8 cellular contexts compared by ENCODE assay signal in the genomic region with DNA sequence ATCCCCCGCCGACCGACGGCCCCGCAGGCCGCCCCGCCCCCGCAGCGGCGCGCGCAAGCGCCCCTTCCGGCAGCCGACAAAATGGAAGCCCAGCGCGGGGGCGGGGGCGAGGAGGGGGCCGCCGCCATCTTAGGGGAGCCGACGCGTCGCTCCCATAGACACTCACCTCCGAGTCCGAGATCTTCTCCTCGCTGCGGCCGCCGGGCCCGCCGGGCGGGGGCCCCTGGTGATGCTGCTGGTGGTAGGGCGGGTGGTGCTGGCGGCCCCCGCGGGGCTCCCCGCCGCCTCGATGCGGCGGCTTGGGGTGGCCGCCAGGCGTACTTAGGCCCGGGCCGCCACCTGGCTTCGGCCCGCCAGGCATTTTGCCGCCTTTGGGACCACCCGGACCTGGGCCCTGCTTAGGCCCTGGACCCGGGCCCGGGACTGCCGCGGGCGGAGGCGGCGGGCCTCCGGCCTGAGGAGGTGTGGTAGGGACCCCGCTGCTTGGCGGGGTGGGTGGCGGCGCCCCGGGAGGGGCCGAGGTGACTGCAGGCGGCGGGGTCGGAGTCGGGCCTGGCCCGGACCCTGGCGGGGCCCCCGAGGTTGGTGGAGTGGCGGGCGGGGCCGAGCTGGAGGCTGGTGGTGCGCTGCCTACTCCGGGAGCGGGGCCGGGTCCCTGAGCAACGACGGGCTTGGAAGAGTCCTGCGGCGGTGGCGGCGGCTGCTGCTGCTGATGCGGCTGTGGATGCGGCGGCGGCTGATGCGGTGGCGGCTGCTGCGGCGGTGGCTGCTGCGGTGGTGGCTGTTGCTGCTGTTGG. TPM values are rescaled to one million over a fixed set of nuclear protein-coding genes. Genes with fewer than 3 reads are reported as not detected.
DNase-seq lines count a peak whose midpoint lies in the region; ATAC-seq and TF ChIP-seq lines count a peak whose summit lies in the region.

No MANE protein-coding gene starts in this region.

- no peak overlapping the region for H2BK20ac ChIP-seq in IMR-90 (ENCODE audit: low read depth, low read length)

- no peaks in the 10 kb centered on the region for H3K27me3 ChIP-seq in IMR-90 (ENCODE audit: control insufficient read depth, insufficient read depth, low read length)

- in situ Hi-C loops in IMR-90 (cut with MboI; ENCODE audit: low sequenced_read_pairs): loop anchor here (10.0 kb wide), 2 partner anchors 103 to 373 kb away; no protein-coding TSS in a partner anchor

- WGBS in IMR-90 (ENCODE audit: extremely low coverage in 2 of 2, insufficient read length in 1 of 2), 2 experiments: 0% methylated on average over 23 of the region's 94 CpGs; no CpG with 5 or more reads in 1 of the 2 experiments

- H3K27ac ChIP-seq in IMR-90 (ENCODE audit: insufficient read depth, low read length): peak overlapping the region; percentile 95

- peak overlapping the region; percentile 89 for H2AFZ ChIP-seq in IMR-90 (replicated peaks; ENCODE audit: low read length, poor library complexity)

- H4K20me1 ChIP-seq in IMR-90 (ENCODE audit: insufficient read depth, low read length): peaks cover 47% of the 10 kb centered on the region

- no peaks in the 10 kb centered on the region for H3K27me3 Mint-ChIP-seq in activated T-cell treated with anti-CD3 and anti-CD28 coated beads, Interleukin-2, amount 50 U/mL, for 4 hours (ENCODE audit: low read depth)

- peak; percentile 77 for TF ChIP-seq POLR2A in IMR-90 (IDR thresholded peaks at IDR 0.05; ENCODE audit: low read depth, low read length)

- POLR2A ChIA-PET in IMR-90 (lab: Charles Lee; ENCODE audit: unreplicated experiment): no interaction called here

- H3K56ac ChIP-seq in IMR-90 (ENCODE audit: extremely low read depth, insufficient read depth, low read length): peak overlapping the region; percentile 74

- H4K5ac ChIP-seq in IMR-90 (ENCODE audit: low read depth, low read length): 0 out of 2 replicates have a peak overlapping the region, but pooled peaks have one; percentile 13

- H3K79me1 ChIP-seq in IMR-90 (ENCODE audit: low read depth in 1 of 2, low read length in 2 of 2): peaks cover 0 to 23% of the 10 kb centered on the region in 2 experiments; a peak in 3 of 4 replicates

- peak overlapping the region; percentile 91 for H3K9ac ChIP-seq in IMR-90 (ENCODE audit: low read depth, low read length)

- H3K36me3 ChIP-seq in IMR-90 (ENCODE audit: control insufficient read depth, insufficient read depth, low read length): peaks cover 39% of the 10 kb centered on the region

- H3K4me1 Mint-ChIP-seq in activated T-cell treated with anti-CD3 and anti-CD28 coated beads, Interleukin-2, amount 50 U/mL, for 4 hours (ENCODE audit: low read depth): peaks cover 42% of the 10 kb centered on the region

- no peak for TF ChIP-seq CTCF in GM20000 (IDR thresholded peaks at IDR 0.05; ENCODE audit: extremely low read depth, missing control alignments)
- TF ChIP-seq CTCF in IMR-90 (conservative IDR thresholded peaks at IDR 0.05; ENCODE audit: low read depth, low read length): peak; percentile 30; the same call in 1 of the 2 replicates

- peaks cover 46% of the 10 kb centered on the region for H3K36me3 Mint-ChIP-seq in activated T-cell treated with anti-CD3 and anti-CD28 coated beads, Interleukin-2, amount 50 U/mL, for 4 hours (ENCODE audit: insufficient read depth)

- dilution Hi-C loops in IMR-90 (cut with HindIII; ENCODE audit: low sequenced_read_pairs, unreplicated experiment): no loop called here

- H3K9me1 ChIP-seq in IMR-90 (ENCODE audit: insufficient read depth, low read length): peaks cover 2% of the 10 kb centered on the region; the same call in 1 of the 2 replicates

- H3K4me2 ChIP-seq in IMR-90 (ENCODE audit: low read depth, low read length): no peak overlapping the region

- peak overlapping the region; percentile 95; the same call in 1 of the 2 replicates for H3K4ac ChIP-seq in IMR-90 (ENCODE audit: low read depth, low read length)

- H2BK120ac ChIP-seq in IMR-90 (ENCODE audit: low read depth, low read length): no peak overlapping the region

- no peaks in the 10 kb centered on the region for H3K9me3 ChIP-seq in IMR-90 (ENCODE audit: control insufficient read depth, insufficient read depth, low read length)

- CTCF ChIA-PET in IMR-90 (lab: Yijun Ruan, JAX): interaction anchor here (1.0 kb wide), 2 partner anchors 10 to 30 kb away, joined by 3 to 4 read pairs; no protein-coding TSS in a partner anchor

- ATAC-seq in IMR-90 (ENCODE audit: low read depth) (peak; percentile 70), esophagus mucosa (peak; percentile 72)
- ATAC-seq in activated T-cell treated with anti-CD3 and anti-CD28 coated beads, Interleukin-2, amount 50 U/mL, for 4 hours: peak; percentile 44 to 49

- peak overlapping the region; percentile 92 for H2BK5ac ChIP-seq in IMR-90 (ENCODE audit: low read depth, low read length, poor library complexity, severe bottlenecking)

- peak overlapping the region; percentile 74 for H3K4me3 ChIP-seq in IMR-90 (ENCODE audit: insufficient read depth, low read depth, low read length)

- BruUV-seq in IMR-90 (replicated peaks; lab: Mats Ljungman, UMichigan): TSS peak; percentile 79

- H3K23ac ChIP-seq in IMR-90 (ENCODE audit: low read depth, low read length): no peak overlapping the region

- peak overlapping the region; percentile 99; the same call in 1 of the 2 replicates for H2AK5ac ChIP-seq in IMR-90 (ENCODE audit: low read depth, low read length)

- H3K18ac ChIP-seq in IMR-90 (ENCODE audit: low read depth, low read length): no peak overlapping the region

- intact Hi-C loops in IMR-90 (cut with micrococcal nuclease): loop anchor here (2.0 kb wide), 1 partner anchor 365 kb away; the partner anchor contains the start of genes KIAA0319L and NCDN

- H4K8ac ChIP-seq in IMR-90 (ENCODE audit: low read depth in 2 of 2, low read length in 2 of 2): peak overlapping the region in 1 of 2 experiments; percentile 91; a peak in 1 of 4 replicates

- H4K91ac ChIP-seq in IMR-90 (ENCODE audit: insufficient read depth, low read depth, low read length): peak overlapping the region; percentile 63; the same call in 1 of the 2 replicates

- peak overlapping the region; percentile 99 for H3K4me3 Mint-ChIP-seq in activated T-cell treated with anti-CD3 and anti-CD28 coated beads, Interleukin-2, amount 50 U/mL, for 4 hours

- no peak overlapping the region for H2BK15ac ChIP-seq in IMR-90 (ENCODE audit: low read depth, low read length)

- H3K4me1 ChIP-seq in IMR-90 (ENCODE audit: control insufficient read depth, insufficient read depth, low read length): peaks cover 4% of the 10 kb centered on the region

- H3K9me3 Mint-ChIP-seq in activated T-cell treated with anti-CD3 and anti-CD28 coated beads, Interleukin-2, amount 50 U/mL, for 4 hours: no peaks in the 10 kb centered on the region

- 0 out of 2 replicates have a peak overlapping the region, but pooled peaks have one; percentile 86 for H3K14ac ChIP-seq in IMR-90 (replicated peaks; ENCODE audit: low read depth, low read length)

- TF ChIP-seq RAD21 in IMR-90 (IDR thresholded peaks at IDR 0.05; ENCODE audit: low read length): no peak

- peak overlapping the region; percentile 100 for H2AK9ac ChIP-seq in IMR-90 (replicated peaks; ENCODE audit: low read depth, low read length, poor library complexity)

- DNase-seq in CD1c-positive myeloid dendritic cell (ENCODE audit: extremely low spot score): peak; percentile 97
- DNase-seq in GM20000 (ENCODE audit: low spot score): peak; percentile 93
- peak; percentile 67 for DNase-seq in IMR-90
- DNase-seq in activated T-cell treated with anti-CD3 and anti-CD28 coated beads, Interleukin-2, amount 50 U/mL, for 4 hours: peak; percentile 88
- peak; percentile 85 for DNase-seq in myocyte (ENCODE audit: low read depth)
- peak; percentile 77 for DNase-seq in stimulated activated CD8-positive, alpha-beta memory T cell treated with anti-CD3 and anti-CD28 coated beads, Interleukin-7, amount 100 ng/mL, for 24 hours (ENCODE audit: low read depth)

TF ChIP-seq in IMR-90, 13 proteins besides CTCF, POLR2A, EP300 and RAD21 (continues in another document):
- peak; percentile 56; the same call in 1 of the 2 replicates for TF ChIP-seq MXI1 (IDR thresholded peaks at IDR 0.05; ENCODE audit: borderline replicate concordance, low read depth, low read length)
- no peak for TF ChIP-seq BHLHE40 (IDR thresholded peaks at IDR 0.05; ENCODE audit: low read depth, low read length)
- TF ChIP-seq NFE2L2 (IDR thresholded peaks at IDR 0.05; ENCODE audit: low read depth, low read length): no peak
- TF ChIP-seq MAFK (IDR thresholded peaks at IDR 0.05; ENCODE audit: low read depth, low read length): no peak
- TF ChIP-seq CEBPB (IDR thresholded peaks at IDR 0.05; ENCODE audit: low read depth, low read length): no peak
- no peak for TF ChIP-seq FOS (IDR thresholded peaks at IDR 0.05; ENCODE audit: low read depth, low read length)

TF ChIP-seq in PFSK-1, 5 proteins besides CTCF, POLR2A, EP300 and RAD21 (continues in another document):
- 0 out of 2 replicates have a peak, but pooled peaks have one; percentile 5 for TF ChIP-seq POLR2AphosphoS5 (IDR thresholded peaks at IDR 0.05; ENCODE audit: low read depth, low read length)

RNA-seq across cellular contexts. Expression of gene SFPQ, which starts 0.7 kb away (rescaled TPM):
- total RNA-seq in IMR-90 (2012; rRNA removed) (53.9 and 121 TPM in 2 replicates), esophagus mucosa (116 TPM), myocyte (128 and 134 TPM in 2 replicates)
- 91.4 and 121 TPM in 2 replicates for polyA plus RNA-seq in IMR-90 (2012; rRNA removed)
- 25.7 and 28.4 TPM in 2 replicates for polyA plus RNA-seq in IMR-90 (2012; cell fraction: cytosol; rRNA removed)
- polyA plus RNA-seq in IMR-90 (2012; cell fraction: nucleus; rRNA removed; ENCODE audit: low replicate concordance): 122 and 444 TPM in 2 replicates
- 129 TPM for polyA plus RNA-seq in PFSK-1 (2012; ENCODE audit: insufficient read length, low read depth)
- 100 to 1,000 TPM; 462 to 466 (median 464) TPM for total RNA-seq in activated T-cell treated with anti-CD3 and anti-CD28 coated beads, Interleukin-2, amount 50 U/mL, for 4 hours
- 117 TPM for polyA plus RNA-seq in myocyte (2012)

Comparison
In these comparisons a context has a peak if more than half of its experiments do, and no peak if none do; other contexts are left out.
1. Peak in every context shown above with its lines: DNase-seq, ATAC-seq, H3K4me3 ChIP-seq and H3K27ac ChIP-seq.